8 cellular contexts compared by ENCODE assay signal in the genomic region with DNA sequence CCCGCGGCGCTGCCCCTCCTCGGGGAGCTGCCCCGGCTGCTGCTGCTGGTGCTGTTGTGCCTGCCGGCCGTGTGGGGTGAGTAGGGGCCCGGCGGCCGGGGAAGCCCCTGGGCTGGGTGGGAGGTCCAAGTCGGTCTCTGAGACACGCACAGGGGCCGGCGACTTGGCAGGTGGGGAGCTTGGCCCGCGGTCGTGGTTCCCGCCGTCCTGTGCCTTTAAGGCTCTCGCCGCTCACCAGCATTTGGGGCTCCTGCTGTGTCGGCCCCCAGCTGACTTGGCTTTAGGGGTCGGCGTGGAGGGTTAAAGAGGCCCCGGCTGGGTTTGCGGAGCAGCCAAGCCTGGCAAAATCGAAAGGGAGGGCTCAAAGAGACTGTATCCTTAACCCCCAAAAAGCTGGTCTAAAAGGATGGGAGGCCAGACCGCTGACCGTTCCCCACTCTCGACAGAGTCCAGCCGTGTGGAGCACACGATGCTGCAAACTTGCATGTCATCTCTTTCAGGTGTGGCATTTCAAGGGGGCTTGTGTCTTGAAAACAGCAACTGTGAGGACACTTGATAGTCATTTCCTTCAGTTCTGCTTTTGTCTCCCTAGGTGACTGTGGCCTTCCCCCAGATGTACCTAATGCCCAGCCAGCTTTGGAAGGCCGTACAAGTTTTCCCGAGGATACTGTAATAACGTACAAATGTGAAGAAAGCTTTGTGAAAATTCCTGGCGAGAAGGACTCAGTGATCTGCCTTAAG. TPM values are rescaled to one million over a fixed set of nuclear protein-coding genes. Genes with fewer than 3 reads are reported as not detected.
DNase-seq lines count a peak whose midpoint lies in the region; ATAC-seq and TF ChIP-seq lines count a peak whose summit lies in the region.

No MANE protein-coding gene starts in this region.

- peak overlapping the region; percentile 88 for H3K4me2 ChIP-seq in OCI-LY3 (ENCODE audit: low read length)

- H3K4me1 ChIP-seq in CD4-positive, alpha-beta memory T cell (ENCODE audit: insufficient read depth, low read length): peaks cover 48% of the 10 kb centered on the region
- peaks cover 7% of the 10 kb centered on the region for H3K4me1 ChIP-seq in OCI-LY3 (ENCODE audit: low read length)
- H3K4me1 ChIP-seq in right lobe of liver: peaks cover 0 to 18% (median 5%) of the 10 kb centered on the region in 4 donors
- peaks cover 1 to 14% of the 10 kb centered on the region in 2 donors for H3K4me1 ChIP-seq in thyroid gland

- H3K4me3 ChIP-seq in CD4-positive, alpha-beta memory T cell (ENCODE audit: low read length in 2 of 2): peak overlapping the region; percentile 98 to 99
- H3K4me3 ChIP-seq in OCI-LY3 (ENCODE audit: low read length) (peak overlapping the region; percentile 88), right lobe of liver (peak overlapping the region; percentile 56 to 74 (median 70)), thyroid gland (replicated peaks in 1 of 3) (peak overlapping the region; percentile 57 to 98 (median 93))

- peaks cover 5% of the 10 kb centered on the region; the same call in 1 of the 2 replicates for H3K79me2 ChIP-seq in OCI-LY3 (ENCODE audit: low read length)

- peaks cover 22 to 40% of the 10 kb centered on the region in 2 donors for H3K36me3 Mint-ChIP-seq in CD4-positive, alpha-beta memory T cell

- H3K36me3 ChIP-seq in CD4-positive, alpha-beta memory T cell (ENCODE audit: insufficient read depth, low read length): peaks cover 25% of the 10 kb centered on the region
- H3K36me3 ChIP-seq in OCI-LY3 (replicated peaks; ENCODE audit: low read depth, low read length) (peaks cover 16% of the 10 kb centered on the region), right lobe of liver (peaks cover 0 to 16% (median 6%) of the 10 kb centered on the region in 4 donors), thyroid gland (peaks cover 3 to 12% of the 10 kb centered on the region in 2 donors)

- POLR2A ChIA-PET in CD4-positive, alpha-beta memory T cell (lab: Charles Lee; ENCODE audit: partially characterized antibody): interaction anchor here (0.6 to 4.2 kb wide), 40 partner anchors 8 to 1548 kb away, joined by 3 to 78 read pairs (median 5); partner anchors contain the start of genes CD46, FCMR, PFKFB2 and YOD1

- H3K27me3 ChIP-seq in CD4-positive, alpha-beta memory T cell (ENCODE audit: insufficient read depth, low read length): no peaks in the 10 kb centered on the region
- no peaks in the 10 kb centered on the region for H3K27me3 ChIP-seq in OCI-LY3 (ENCODE audit: low read depth, low read length)
- no peaks in the 10 kb centered on the region for H3K27me3 ChIP-seq in right lobe of liver
- H3K27me3 ChIP-seq in thyroid gland: no peaks in the 10 kb centered on the region

- ATAC-seq in GM21717 (IDR thresholded peaks at IDR 0.05; ENCODE audit: unreplicated experiment) (peak; percentile 39), right lobe of liver (peak; percentile 1 to 36 (median 18)), HG03378 (IDR thresholded peaks at IDR 0.05; ENCODE audit: unreplicated experiment) (no peak), HG03565 (IDR thresholded peaks at IDR 0.05; ENCODE audit: unreplicated experiment) (no peak)

- CTCF ChIA-PET in CD4-positive, alpha-beta memory T cell (lab: Charles Lee; ENCODE audit: partially characterized antibody): interaction anchor here (0.8 to 1.9 kb wide), 10 partner anchors 8 to 408 kb away, joined by 3 to 10 read pairs (median 3); no protein-coding TSS in a partner anchor

- H3K27me3 Mint-ChIP-seq in CD4-positive, alpha-beta memory T cell: peaks cover 0 to 5% of the 10 kb centered on the region in 2 donors

- TF ChIP-seq POLR2A in right lobe of liver (IDR thresholded peaks at IDR 0.05): peak; percentile 47
- no peak for TF ChIP-seq POLR2A in thyroid gland (IDR thresholded peaks at IDR 0.05)

- intact Hi-C loops in CD4-positive, alpha-beta memory T cell (cut with micrococcal nuclease): loop anchor here (2.0 to 10.0 kb wide), 3 partner anchors 13 to 83 kb away; no protein-coding TSS in a partner anchor
- intact Hi-C loops in right lobe of liver (cut with DNase I) (no loop called here), thyroid gland (cut with DNase I) (no loop called here)

- no peaks in the 10 kb centered on the region for H3K9me3 ChIP-seq in CD4-positive, alpha-beta memory T cell (ENCODE audit: control insufficient read depth in 1 of 2, low read length in 2 of 2)
- H3K9me3 ChIP-seq in OCI-LY3 (ENCODE audit: insufficient read depth, low read length) (no peaks in the 10 kb centered on the region), right lobe of liver (no peaks in the 10 kb centered on the region), thyroid gland (no peaks in the 10 kb centered on the region)

- peak overlapping the region; percentile 98 to 100 (median 100) for H3K27ac Mint-ChIP-seq in CD4-positive, alpha-beta memory T cell

- no peak for DNase-seq in CD4-positive, alpha-beta memory T cell
- DNase-seq in cerebellum (ENCODE audit: low spot score): peak; percentile 28
- DNase-seq in right lobe of liver: no peak
- peak in 1 of 2 donors; percentile 32 for DNase-seq in thyroid gland

- TF ChIP-seq CTCF in OCI-LY3 (IDR thresholded peaks at IDR 0.05; ENCODE audit: low read depth, low read length): no peak
- no peak for TF ChIP-seq CTCF in right lobe of liver (IDR thresholded peaks at IDR 0.05)
- TF ChIP-seq CTCF in thyroid gland (IDR thresholded peaks at IDR 0.05): no peak

- H3K9ac ChIP-seq in OCI-LY3 (ENCODE audit: low read length): peak overlapping the region; percentile 93

- H3K9me3 Mint-ChIP-seq in CD4-positive, alpha-beta memory T cell: peaks cover 0 to 4% (median 0%) of the 10 kb centered on the region in 8 donors

- peak overlapping the region; percentile 93 to 99 (median 96) for H3K4me3 Mint-ChIP-seq in CD4-positive, alpha-beta memory T cell

- peaks cover 28 to 59% (median 39%) of the 10 kb centered on the region in 4 donors for H3K4me1 Mint-ChIP-seq in CD4-positive, alpha-beta memory T cell

- 3% methylated on average over 12 of the region's 36 CpGs for WGBS in right lobe of liver (ENCODE audit: insufficient coverage, low coverage, low lambda C conversion rate, missing lambda C conversion rate)
- WGBS in thyroid gland, 2 donors: 1 to 5% methylated on average over 9 to 28 of the region's 36 CpGs

- H3K27ac ChIP-seq in CD4-positive, alpha-beta memory T cell (ENCODE audit: low read depth, low read length): peak overlapping the region; percentile 92
- H3K27ac ChIP-seq in OCI-LY3 (ENCODE audit: low read length) (peak overlapping the region; percentile 55), right lobe of liver (peak overlapping the region; percentile 82 to 92 (median 90)), thyroid gland (peak overlapping the region; percentile 93 to 97 (median 96))

- H4K20me1 ChIP-seq in OCI-LY3 (ENCODE audit: insufficient read depth, low read length): no peaks in the 10 kb centered on the region

- peak overlapping the region; percentile 81 for H2AFZ ChIP-seq in OCI-LY3 (ENCODE audit: low read depth, low read length)

RNA-seq across cellular contexts. Expression of gene CD55, which starts 0.5 kb away (rescaled TPM):
- 10 to 100 TPM; 69.0 to 77.3 TPM for total RNA-seq in CD4-positive, alpha-beta memory T cell
- polyA plus RNA-seq in CD4-positive, alpha-beta memory T cell: 10 to 100 TPM; 73.2 to 92.1 TPM
- total RNA-seq in cerebellum: 6.9 TPM
- 10 to 100 TPM; 10.5 to 23.3 (median 16.4) TPM for total RNA-seq in right lobe of liver
- total RNA-seq in thyroid gland: 10 to 100 TPM; 29.7 to 61.9 (median 43.3) TPM

Comparison
In these comparisons a context has a peak if more than half of its experiments do, and no peak if none do; other contexts are left out.
1. ATAC-seq: peak in GM21717 (single experiment) and right lobe of liver (4 of 4); none in HG03378 (single experiment) and HG03565 (single experiment).
2. Peak in every context shown above with its lines, with median percentiles within 50 percentile points of each other: H3K27ac ChIP-seq and H3K4me3 ChIP-seq.